10 cellular contexts compared by ENCODE assay signal in genomic region chr11:96311120-96311568, GRCh38. TPM values are rescaled to one million over a fixed set of nuclear protein-coding genes. Genes with fewer than 3 reads are reported as not detected.
A peak's percentile ranks its signal among the peaks of the same experiment; 100 is the strongest.
DNase-seq lines count a peak whose midpoint lies in the region; ATAC-seq and TF ChIP-seq lines count a peak whose summit lies in the region.
"Had no signal": no experiment of that assay in that cellular context is flagged by ENCODE, and none has a peak within 500 bp of the region (broad histone marks: within the 10 kb centered on the region; RNA-seq: fewer than 3 reads in every experiment).

No MANE protein-coding gene starts in this region.

- TF ChIP-seq CTCF in HFFc6 (IDR thresholded peaks at IDR 0.05) (no peak), brain (conservative IDR thresholded peaks at IDR 0.05) (no peak)

- no peak for ATAC-seq in GM21717 (IDR thresholded peaks at IDR 0.05; ENCODE audit: unreplicated experiment)
- no peak for ATAC-seq in GM21528 (IDR thresholded peaks at IDR 0.05; ENCODE audit: low FRiP score, unreplicated experiment)

- H3K27me3 Mint-ChIP-seq in HFFc6 (ENCODE audit: insufficient read depth) (no peaks in the 10 kb centered on the region; the same call in 1 of the 2 replicates), brain (no peaks in the 10 kb centered on the region)
- H3K27me3 Mint-ChIP-seq: activated CD4-positive, alpha-beta memory T cell treated with anti-CD3 and anti-CD28 coated beads for 36 hours had no signal

- H3K4me3 Mint-ChIP-seq in HFFc6 (peak overlapping the region; percentile 39), brain (peak overlapping the region in 1 of 5 experiments; percentile 14)
- H3K4me3 Mint-ChIP-seq: activated CD4-positive, alpha-beta memory T cell treated with anti-CD3 and anti-CD28 coated beads for 36 hours had no signal

- H3K27ac Mint-ChIP-seq in HFFc6: peak overlapping the region; percentile 66
- peak overlapping the region in 3 of 5 experiments; percentile 40 to 92 (median 48) for H3K27ac Mint-ChIP-seq in brain

- peaks cover 22% of the 10 kb centered on the region for H3K36me3 Mint-ChIP-seq in HFFc6 (ENCODE audit: low read depth)
- no peaks in the 10 kb centered on the region for H3K36me3 Mint-ChIP-seq in brain

- in situ Hi-C loops in ACHN (cut with HindIII; ENCODE audit: low pct_ligation_motif_present, low pct_unique_long_range_greater_than_20kb, low sequenced_read_pairs): no loop called here

- H3K4me1 Mint-ChIP-seq in HFFc6 (ENCODE audit: low read depth) (peaks cover 100% of the 10 kb centered on the region), brain (peaks cover 78% of the 10 kb centered on the region)

- H3K9me3 Mint-ChIP-seq in HFFc6 (no peaks in the 10 kb centered on the region), brain (no peaks in the 10 kb centered on the region)
- H3K9me3 Mint-ChIP-seq: activated CD4-positive, alpha-beta memory T cell treated with anti-CD3 and anti-CD28 coated beads for 36 hours had no signal

- peak; percentile 38 for DNase-seq in ACHN
- peak; percentile 77 for DNase-seq in HFFc6
- DNase-seq in lung microvascular endothelial cell (ENCODE audit: low read depth in 2 of 2): peak; percentile 64 to 86
- no peak for DNase-seq in NOMO-1 treated with dmso at 0.1 percent for 144 hours (lab: John Stamatoyannopoulos, UW; ENCODE audit: unreplicated experiment)
- DNase-seq in GM19238 (ENCODE audit: insufficient read length, low spot score): no peak
- DNase-seq: activated CD4-positive, alpha-beta memory T cell treated with anti-CD3 and anti-CD28 coated beads for 36 hours; right lobe of liver had no signal

RNA-seq across cellular contexts. Expression of gene MAML2, which starts 31.9 kb away (rescaled TPM):
- total RNA-seq in HFFc6 (2021; fragmentation: NEBNext Ultra II Directional; extraction: Animal tissue kit (Norgen Biotek cat#: 25700)): 10 to 100 TPM; 24.9 to 30.8 (median 28.3) TPM
- polyA plus RNA-seq in brain (ENCODE audit: insufficient read depth, low read depth, low replicate concordance): 4.5 TPM
- total RNA-seq in lung microvascular endothelial cell: 4.6 and 5.2 TPM in 2 replicates

Comparison
In these comparisons a context has a peak if more than half of its experiments do, and no peak if none do; other contexts are left out.
1. DNase-seq: peak in ACHN (single experiment), HFFc6 (single experiment) and lung microvascular endothelial cell (2 of 2); none in NOMO-1 treated with dmso at 0.1 percent for 144 hours (single experiment) and GM19238 (single experiment).